In genomic region chrX:43882294-43882681, GRCh38 we compare ENCODE assay signal across 8 cellular contexts. TPM values are rescaled to one million over a fixed set of nuclear protein-coding genes. Genes with fewer than 3 reads are reported as not detected.
DNase-seq lines count a peak whose midpoint lies in the region; ATAC-seq and TF ChIP-seq lines count a peak whose summit lies in the region.

Gene MAOB (minus strand): TSS chrX:43882450. CDS start chrX:43882299, 151 bp downstream.

- no peak within 1 kb of the TSS for H2BK5ac ChIP-seq in trophoblast cell (ENCODE audit: low read depth, low read length, poor library complexity)

- H3K4ac ChIP-seq in trophoblast cell (ENCODE audit: low read depth, low read length): no peak within 1 kb of the TSS

- no peak within 1 kb of the TSS for H2BK120ac ChIP-seq in trophoblast cell (ENCODE audit: insufficient read depth, low read length, poor library complexity)

- TF ChIP-seq POLR2A in gastroesophageal sphincter (IDR thresholded peaks at IDR 0.05): peak; percentile 43 to 55

- H3K27ac ChIP-seq in WERI-Rb-1 (no peak within 1 kb of the TSS), gastroesophageal sphincter (peak within 1 kb of the TSS; percentile 66 to 84 (median 82)), trophoblast cell (ENCODE audit: low read depth, low read length) (no peak within 1 kb of the TSS)

- H3K4me2 ChIP-seq in trophoblast cell (ENCODE audit: low read length): peak within 1 kb of the TSS; percentile 57

- H3K4me3 ChIP-seq in WERI-Rb-1 (ENCODE audit: low read depth, low read length) (peak within 1 kb of the TSS; percentile 17), gastroesophageal sphincter (peak within 1 kb of the TSS; percentile 61), trophoblast cell (ENCODE audit: low read depth, low read length) (peak within 1 kb of the TSS; percentile 50)

- no peak for TF ChIP-seq CTCF in WERI-Rb-1 (IDR thresholded peaks at IDR 0.05; ENCODE audit: low read depth, low read length)
- TF ChIP-seq CTCF in gastroesophageal sphincter (IDR thresholded peaks at IDR 0.05): no peak

- peak; percentile 86 for ATAC-seq in gastroesophageal sphincter
- ATAC-seq in HG03432 (IDR thresholded peaks at IDR 0.05; ENCODE audit: unreplicated experiment): no peak
- no peak for ATAC-seq in HG03378 (IDR thresholded peaks at IDR 0.05; ENCODE audit: unreplicated experiment)
- ATAC-seq in GM21515 (IDR thresholded peaks at IDR 0.05; ENCODE audit: unreplicated experiment): no peak

- no peak within 1 kb of the TSS for H3K18ac ChIP-seq in trophoblast cell (ENCODE audit: low read length)

- H4K12ac ChIP-seq in trophoblast cell (ENCODE audit: low read depth, low read length): peak within 1 kb of the TSS; percentile 62

- no peak within 1 kb of the TSS for H4K91ac ChIP-seq in trophoblast cell (ENCODE audit: low read depth, low read length)

- H3K14ac ChIP-seq in trophoblast cell (ENCODE audit: low read length): no peak within 1 kb of the TSS

- peaks cover 6% of the 10 kb centered on the region for H3K27me3 ChIP-seq in WERI-Rb-1 (ENCODE audit: insufficient read depth, low read depth, severe bottlenecking)
- no peaks in the 10 kb centered on the region for H3K27me3 ChIP-seq in gastroesophageal sphincter
- H3K27me3 ChIP-seq in trophoblast cell (ENCODE audit: insufficient read depth, low read length): no peaks in the 10 kb centered on the region

- H2AFZ ChIP-seq in trophoblast cell (ENCODE audit: insufficient read depth, low read length, poor library complexity): no peak within 1 kb of the TSS

- H3K23ac ChIP-seq in trophoblast cell (ENCODE audit: low read length): no peak within 1 kb of the TSS

- no peaks in the 10 kb centered on the region for H3K79me1 ChIP-seq in trophoblast cell (ENCODE audit: low read length)

- H4K8ac ChIP-seq in trophoblast cell (ENCODE audit: low read depth, low read length): no peak within 1 kb of the TSS

- no peaks in the 10 kb centered on the region for H3K79me2 ChIP-seq in trophoblast cell (ENCODE audit: control insufficient read depth, insufficient read depth, low read length, poor library complexity)

- no peak within 1 kb of the TSS for H3K9ac ChIP-seq in trophoblast cell (ENCODE audit: low read length)

- H3K4me1 ChIP-seq in gastroesophageal sphincter (peaks cover 0 to 16% (median 2%) of the 10 kb centered on the region in 3 donors), trophoblast cell (ENCODE audit: control insufficient read depth in 1 of 2, insufficient read depth in 2 of 2, low read length in 2 of 2) (peaks cover 0 to 4% of the 10 kb centered on the region in 2 experiments)

- TF ChIP-seq EP300 in gastroesophageal sphincter (IDR thresholded peaks at IDR 0.05): no peak

- no peaks in the 10 kb centered on the region for H3K36me3 ChIP-seq in WERI-Rb-1
- H3K36me3 ChIP-seq in gastroesophageal sphincter: no peaks in the 10 kb centered on the region
- no peaks in the 10 kb centered on the region for H3K36me3 ChIP-seq in trophoblast cell (ENCODE audit: control insufficient read depth in 1 of 2, insufficient read depth in 2 of 2, low read length in 2 of 2)

- WGBS in gastroesophageal sphincter (ENCODE audit: low coverage in 1 of 2), 2 donors: no CpG with 5 or more reads among the region's 36 CpGs
- WGBS in trophoblast cell (ENCODE audit: extremely low coverage, insufficient coverage, insufficient read length): no CpG with 5 or more reads among the region's 36 CpGs

- H2AK5ac ChIP-seq in trophoblast cell (ENCODE audit: low read length): no peak within 1 kb of the TSS

- no peaks in the 10 kb centered on the region for H3K9me3 ChIP-seq in WERI-Rb-1 (ENCODE audit: severe bottlenecking)
- H3K9me3 ChIP-seq in gastroesophageal sphincter: no peaks in the 10 kb centered on the region
- peaks cover 2% of the 10 kb centered on the region for H3K9me3 ChIP-seq in trophoblast cell (ENCODE audit: insufficient read depth, low read depth, low read length)

- H2BK12ac ChIP-seq in trophoblast cell (ENCODE audit: low read length): no peak within 1 kb of the TSS

- DNase-seq in ELF-1 (ENCODE audit: low read depth, low spot score) (peak; percentile 78), WERI-Rb-1 (peak; percentile 28), trophoblast cell (peak; percentile 27 to 59), NCI-H187 treated with DMSO at 0.1 percent for 48 hours (lab: John Stamatoyannopoulos, UW) (no peak)

RNA-seq across cellular contexts. Expression of gene MAOB, which starts in this region (rescaled TPM):
- total RNA-seq in gastroesophageal sphincter: 10 to 100 TPM; 24.5 to 92.3 (median 72.2) TPM
- polyA plus RNA-seq in trophoblast cell (2013): 0.03 TPM in 1 of 2 replicates, not detected in the other

Comparison
In these comparisons a context has a peak if more than half of its experiments do, and no peak if none do; other contexts are left out.
1. H3K27ac ChIP-seq: peak in gastroesophageal sphincter (4 of 4); none in WERI-Rb-1 (single experiment) and trophoblast cell (single experiment).
2. Peak in every context shown above with its lines, with median percentiles within 50 percentile points of each other: H3K4me3 ChIP-seq.